In the genomic region with DNA sequence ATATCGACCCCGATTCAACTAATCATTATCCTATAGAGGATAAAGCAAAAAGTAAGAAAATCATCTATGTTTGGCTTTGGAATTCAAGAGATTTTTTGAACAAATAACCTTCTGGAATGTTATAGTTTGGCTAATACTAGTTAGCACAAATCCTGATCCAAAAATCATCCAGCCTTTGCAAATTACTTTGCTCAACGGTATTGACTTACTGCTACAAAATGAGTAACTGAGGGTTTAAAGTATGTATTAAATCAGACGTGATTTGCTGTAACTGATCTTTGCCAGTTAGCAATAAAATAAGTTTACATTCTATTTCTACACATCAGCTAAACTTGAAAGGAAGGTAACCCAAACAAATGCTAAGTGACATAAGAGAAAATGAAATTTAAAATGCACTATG, we compare ENCODE assay signal across 19 cellular contexts. TPM values are rescaled to one million over a fixed set of nuclear protein-coding genes. Genes with fewer than 3 reads are reported as not detected.
DNase-seq lines count a peak whose midpoint lies in the region; ATAC-seq, FAIRE-seq and TF ChIP-seq lines count a peak whose summit lies in the region.
"Had no signal": no experiment of that assay in that cellular context is flagged by ENCODE, and none has a peak within 500 bp of the region (broad histone marks: within the 10 kb centered on the region; RNA-seq: fewer than 3 reads in every experiment).

No MANE protein-coding gene starts in this region.

- H3K36me3 ChIP-seq in gastrocnemius medialis (no peaks in the 10 kb centered on the region), mesendoderm (ENCODE audit: control insufficient read depth, insufficient read depth, low read length) (no peaks in the 10 kb centered on the region)

- H3K79me2 ChIP-seq in mesendoderm (ENCODE audit: control insufficient read depth, insufficient read depth, low read length), result peaks cover 47% of the 10 kb centered on the region

- no peaks in the 10 kb centered on the region for H3K27me3 Mint-ChIP-seq in T-helper 17 cell

- ATAC-seq in T-helper 17 cell, result no peak
- no peak for ATAC-seq in gastrocnemius medialis
- ATAC-seq in HG02588 (IDR thresholded peaks at IDR 0.05; ENCODE audit: unreplicated experiment), result no peak
- no peak for ATAC-seq in HG02623 (IDR thresholded peaks at IDR 0.05; ENCODE audit: unreplicated experiment)

- FAIRE-seq in GM19239 (lab: Jason Lieb, UNC), result peak; percentile 11
- FAIRE-seq: GM12892 had no signal

- H3K4me2 ChIP-seq in mesendoderm (ENCODE audit: low read length), result no peak overlapping the region
- H3K4me2 ChIP-seq: GM23338, KMS-11, PC-9 had no signal

- H3K36me3 Mint-ChIP-seq in T-helper 17 cell (ENCODE audit: low read depth), result peaks cover 2% of the 10 kb centered on the region

- H3K27ac ChIP-seq in gastrocnemius medialis (peak overlapping the region; percentile 70 to 100 (median 98)), mesendoderm (ENCODE audit: low read depth, low read length) (no peak overlapping the region)
- H3K27ac ChIP-seq: PC-9, SJSA1 had no signal

- no peak overlapping the region for H3K23ac ChIP-seq in mesendoderm (ENCODE audit: low read length)

- H4K8ac ChIP-seq in mesendoderm (ENCODE audit: low read depth, low read length), result no peak overlapping the region

- H3K56ac ChIP-seq in mesendoderm (ENCODE audit: low read length), result no peak overlapping the region

- no peak overlapping the region for H3K4me3 Mint-ChIP-seq in T-helper 17 cell
- H3K4me3 Mint-ChIP-seq: GM23338 had no signal

- intact Hi-C loops in gastrocnemius medialis (cut with DNase I; ENCODE audit: low total_unique reads), result no loop called here

- peaks cover 40% of the 10 kb centered on the region for H3K4me1 Mint-ChIP-seq in T-helper 17 cell

- H4K5ac ChIP-seq in mesendoderm (ENCODE audit: low read length), result no peak overlapping the region

- H3K27me3 ChIP-seq in gastrocnemius medialis (no peaks in the 10 kb centered on the region), mesendoderm (ENCODE audit: insufficient read depth, low read length, poor library complexity) (no peaks in the 10 kb centered on the region)
- H3K27me3 ChIP-seq: SJSA1 had no signal

- H2BK120ac ChIP-seq in mesendoderm (ENCODE audit: low read depth, low read length), result no peak overlapping the region

- no peak for TF ChIP-seq CTCF in gastrocnemius medialis (IDR thresholded peaks at IDR 0.05 in 4 of 5, conservative IDR thresholded peaks at IDR 0.05 in 1 of 5)

- no peak overlapping the region for H2BK5ac ChIP-seq in mesendoderm (ENCODE audit: low read length)

- H3K9ac ChIP-seq in mesendoderm (ENCODE audit: low read length), result no peak overlapping the region
- H3K9ac ChIP-seq: KMS-11 had no signal

- H2BK15ac ChIP-seq in mesendoderm (replicated peaks; ENCODE audit: low read depth), result no peak overlapping the region

- no peak for DNase-seq in GM19239 (ENCODE audit: insufficient read length, low spot score)
- DNase-seq in T-helper 17 cell, result no peak
- peak; percentile 22 for DNase-seq in fibroblast of peridontal ligament (ENCODE audit: extremely low read depth)
- no peak for DNase-seq in gastrocnemius medialis
- no peak for DNase-seq in mesendoderm
- DNase-seq in OCI-M1 (lab: John Stamatoyannopoulos, UW), result no peak
- DNase-seq: GDM1, NCI-H1048, NCI-H1436 treated with DMSO at 0.1 percent for 48 hours, NCI-H2081, NCI-H510A, NCI-H82, PC-9 had no signal

- H3K4me3 ChIP-seq in gastrocnemius medialis, result no peak overlapping the region
- no peak overlapping the region for H3K4me3 ChIP-seq in mesendoderm (ENCODE audit: low read length)
- H3K4me3 ChIP-seq: GM23338, PC-9, SJSA1 had no signal

- H2AK5ac ChIP-seq in mesendoderm (ENCODE audit: low read length), result no peak overlapping the region

- peaks cover 3% of the 10 kb centered on the region for H3K79me1 ChIP-seq in mesendoderm (ENCODE audit: low read length)

- H3K9me3 ChIP-seq in T-helper 17 cell (ENCODE audit: control insufficient read depth, low read length, poor library complexity, severe bottlenecking), result no peaks in the 10 kb centered on the region
- no peaks in the 10 kb centered on the region for H3K9me3 ChIP-seq in gastrocnemius medialis
- H3K9me3 ChIP-seq: SJSA1 had no signal

- no peak overlapping the region for H3K18ac ChIP-seq in mesendoderm (ENCODE audit: low read length)

- no peak overlapping the region for H3K4ac ChIP-seq in mesendoderm (ENCODE audit: low read depth, low read length)

- WGBS in mesendoderm (ENCODE audit: extremely low coverage, insufficient coverage, low lambda C conversion rate), result no CpG with 5 or more reads among the region's 4 CpGs

- H3K4me1 ChIP-seq in gastrocnemius medialis, result peaks cover 91 to 94% of the 10 kb centered on the region in 2 donors
- H3K4me1 ChIP-seq in mesendoderm (ENCODE audit: control insufficient read depth, low read depth, low read length), result peaks cover 1% of the 10 kb centered on the region

- TF ChIP-seq POLR2A in gastrocnemius medialis (IDR thresholded peaks at IDR 0.05), result no peak

- in situ Hi-C loops in gastrocnemius medialis (cut with MboI; ENCODE audit: low sequenced_read_pairs in 4 of 4), result no loop called here

- H3K27ac Mint-ChIP-seq in T-helper 17 cell, result peak overlapping the region; percentile 32

RNA-seq across cellular contexts. Expression of a gene that starts 6.5 kb away (rescaled TPM):
- total RNA-seq in T-helper 17 cell (10 to 100 TPM; 76.5 to 98.3 TPM), gastrocnemius medialis (100 to 1,000 TPM in 1 of 4 donors, 10 to 100 TPM in 3; 54.9 to 142 (median 67.8) TPM)
- polyA plus RNA-seq in mesendoderm (2013, experiment 1 of 2), result 14.8 TPM
- polyA plus RNA-seq in mesendoderm (2013, experiment 2 of 2), result 14.2 TPM
